ENCODE assay signal across 8 cellular contexts in the genomic region with DNA sequence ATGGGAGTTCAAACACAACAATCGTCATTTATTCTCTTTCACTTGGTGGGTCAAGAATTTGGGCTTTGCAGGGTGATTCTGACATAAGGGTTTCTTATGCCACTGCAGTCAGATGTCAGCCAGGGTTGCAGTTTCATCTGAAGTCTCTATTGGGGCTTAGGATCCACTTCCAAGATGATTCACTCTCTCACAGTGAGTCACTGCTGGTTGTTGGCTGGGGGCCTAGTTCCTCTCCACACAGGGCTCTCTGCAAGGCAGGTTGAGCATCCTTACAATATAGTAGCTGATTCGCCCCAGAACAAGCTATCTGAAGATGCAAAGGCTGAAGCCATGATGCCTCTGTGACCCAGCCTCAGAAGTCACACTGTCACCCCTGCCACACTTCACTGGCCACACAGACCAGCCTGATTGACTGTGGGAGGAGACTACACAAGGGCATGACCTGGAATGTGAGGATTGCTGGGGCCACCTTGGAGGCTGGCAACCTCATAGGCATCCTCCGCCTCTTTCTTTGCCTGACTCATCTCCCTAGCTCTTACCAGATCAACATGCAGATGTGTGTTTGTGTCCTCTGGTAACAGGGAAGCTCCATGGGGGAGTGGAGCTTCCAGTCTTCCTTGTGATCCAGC. TPM values are rescaled to one million over a fixed set of nuclear protein-coding genes. Genes with fewer than 3 reads are reported as not detected.
A peak's percentile ranks its signal among the peaks of the same experiment; 100 is the strongest.
DNase-seq lines count a peak whose midpoint lies in the region; ATAC-seq and TF ChIP-seq lines count a peak whose summit lies in the region.

No MANE protein-coding gene starts in this region.

- H3K27ac ChIP-seq in coronary artery: no peak overlapping the region

- no peak for ATAC-seq in GM18520 (IDR thresholded peaks at IDR 0.05; ENCODE audit: unreplicated experiment)
- ATAC-seq in Right ventricle myocardium inferior: no peak
- ATAC-seq in HG03378 (IDR thresholded peaks at IDR 0.05; ENCODE audit: unreplicated experiment): no peak

- peak; percentile 44 for DNase-seq in GM20000 (ENCODE audit: low spot score)
- peak; percentile 76 for DNase-seq in T1000 (lab: John Stamatoyannopoulos, UW)
- peak; percentile 69 for DNase-seq in coronary artery (ENCODE audit: low spot score)
- peak; percentile 87 for DNase-seq in skeletal muscle cell (ENCODE audit: low read depth)
- no peak for DNase-seq in NCI-H2107 (lab: John Stamatoyannopoulos, UW)
- DNase-seq in Right ventricle myocardium inferior (ENCODE audit: missing footprints): no peak

- no peak overlapping the region for H3K4me3 ChIP-seq in coronary artery
- H3K4me3 ChIP-seq in skeletal muscle cell (ENCODE audit: low read depth, low read length): no peak overlapping the region

- intact Hi-C loops in Right ventricle myocardium inferior (cut with DNase I): no loop called here

- TF ChIP-seq CTCF in GM20000 (IDR thresholded peaks at IDR 0.05; ENCODE audit: extremely low read depth, missing control alignments) (no peak), coronary artery (IDR thresholded peaks at IDR 0.05) (no peak)

RNA-seq across cellular contexts. Expression of a gene that starts 4.5 kb away (rescaled TPM):
- total RNA-seq in Right ventricle myocardium inferior: 27.1 TPM

RNA-seq across cellular contexts. Expression of a gene that starts 33.1 kb away (rescaled TPM):
- total RNA-seq in Right ventricle myocardium inferior: 1.7 TPM

RNA-seq across cellular contexts. Expression of a gene that starts 42.5 kb away (rescaled TPM):
- total RNA-seq in Right ventricle myocardium inferior: 55.5 TPM

Comparison
In these comparisons a context has a peak if more than half of its experiments do, and no peak if none do; other contexts are left out.
1. DNase-seq: peak in GM20000 (single experiment), T1000 (single experiment), coronary artery (single experiment) and skeletal muscle cell (single experiment); none in NCI-H2107 (single experiment) and Right ventricle myocardium inferior (single experiment).